ENCODE assay signal across 8 cellular contexts in genomic region chr1:154334647-154335350, GRCh38. TPM values are rescaled to one million over a fixed set of nuclear protein-coding genes. Genes with fewer than 3 reads are reported as not detected.
DNase-seq lines count a peak whose midpoint lies in the region; ATAC-seq and TF ChIP-seq lines count a peak whose summit lies in the region.

No MANE protein-coding gene starts in this region.

- peak; percentile 74 for DNase-seq in NCI-H146 (lab: John Stamatoyannopoulos, UW)
- peak; percentile 77 for DNase-seq in T-helper 22 cell (ENCODE audit: low read depth)
- peak; percentile 85 for DNase-seq in amniotic stem cell (lab: John Stamatoyannopoulos, UW)
- DNase-seq in left ventricle myocardium inferior, result peak; percentile 84
- peak; percentile 41 to 66 for DNase-seq in gastrocnemius medialis

- H3K9me3 ChIP-seq in left ventricle myocardium inferior (replicated peaks) (no peaks in the 10 kb centered on the region), gastrocnemius medialis (no peaks in the 10 kb centered on the region)

- H3K4me3 ChIP-seq in ACC112 (ENCODE audit: low read depth, low read length) (no peak overlapping the region), left ventricle myocardium inferior (no peak overlapping the region), gastrocnemius medialis (no peak overlapping the region)

- in situ Hi-C loops in gastrocnemius medialis (cut with MboI; ENCODE audit: low sequenced_read_pairs in 4 of 4), result no loop called here

- H3K4me1 ChIP-seq in ACC112 (ENCODE audit: control insufficient read depth, insufficient read depth, low read length, unreplicated experiment) (peaks cover 11% of the 10 kb centered on the region), left ventricle myocardium inferior (peaks cover 16% of the 10 kb centered on the region), gastrocnemius medialis (peaks cover 0 to 6% of the 10 kb centered on the region in 2 donors)

- no peak for TF ChIP-seq POLR2A in gastrocnemius medialis (IDR thresholded peaks at IDR 0.05)

- peaks cover 28% of the 10 kb centered on the region for H3K36me3 ChIP-seq in ACC112 (ENCODE audit: insufficient read depth, low read length)
- peaks cover 59% of the 10 kb centered on the region for H3K36me3 ChIP-seq in left ventricle myocardium inferior
- no peaks in the 10 kb centered on the region for H3K36me3 ChIP-seq in gastrocnemius medialis

- TF ChIP-seq CTCF in left ventricle myocardium inferior (IDR thresholded peaks at IDR 0.05; ENCODE audit: borderline replicate concordance) (peak; percentile 91), gastrocnemius medialis (IDR thresholded peaks at IDR 0.05 in 4 of 5, conservative IDR thresholded peaks at IDR 0.05 in 1 of 5) (peak; percentile 49 to 83 (median 76))

- peak overlapping the region; percentile 68 for H3K27ac ChIP-seq in ACC112 (ENCODE audit: low read depth, low read length)
- H3K27ac ChIP-seq in left ventricle myocardium inferior (replicated peaks), result peak overlapping the region; percentile 43
- H3K27ac ChIP-seq in gastrocnemius medialis, result peak overlapping the region in 2 of 4 donors; percentile 4 to 16

- H3K27me3 ChIP-seq in ACC112 (ENCODE audit: insufficient read depth, low read length), result no peaks in the 10 kb centered on the region
- no peaks in the 10 kb centered on the region for H3K27me3 ChIP-seq in left ventricle myocardium inferior (ENCODE audit: low read depth)
- H3K27me3 ChIP-seq in gastrocnemius medialis, result peaks cover 0 to 4% (median 0%) of the 10 kb centered on the region in 3 donors

- H3K79me2 ChIP-seq in ACC112 (ENCODE audit: control insufficient read depth, insufficient read depth, low read length, unreplicated experiment), result peaks cover 2% of the 10 kb centered on the region

- no peak overlapping the region for H2AFZ ChIP-seq in ACC112 (ENCODE audit: low read length, unreplicated experiment)

- ATAC-seq in GM18861 (IDR thresholded peaks at IDR 0.05; ENCODE audit: unreplicated experiment) (peak; percentile 63), gastrocnemius medialis (peak; percentile 51 to 75), HG02981 (IDR thresholded peaks at IDR 0.05; ENCODE audit: unreplicated experiment) (no peak)

- intact Hi-C loops in left ventricle myocardium inferior (cut with micrococcal nuclease) (no loop called here), gastrocnemius medialis (cut with DNase I; ENCODE audit: low total_unique reads) (no loop called here)

RNA-seq across cellular contexts. Expression of gene ATP8B2, which starts 9.5 kb away (rescaled TPM):
- 11.8 TPM for total RNA-seq in left ventricle myocardium inferior
- 10 to 100 TPM in 1 of 4 donors, 1 to 10 TPM in 3; 5.8 to 22.5 (median 7.2) TPM for total RNA-seq in gastrocnemius medialis

RNA-seq across cellular contexts. Expression of gene AQP10, which starts 13.9 kb away (rescaled TPM):
- total RNA-seq in left ventricle myocardium inferior, result 0.16 TPM
- total RNA-seq in gastrocnemius medialis, result not detected
